30 cellular contexts compared by ENCODE assay signal in the genomic region with DNA sequence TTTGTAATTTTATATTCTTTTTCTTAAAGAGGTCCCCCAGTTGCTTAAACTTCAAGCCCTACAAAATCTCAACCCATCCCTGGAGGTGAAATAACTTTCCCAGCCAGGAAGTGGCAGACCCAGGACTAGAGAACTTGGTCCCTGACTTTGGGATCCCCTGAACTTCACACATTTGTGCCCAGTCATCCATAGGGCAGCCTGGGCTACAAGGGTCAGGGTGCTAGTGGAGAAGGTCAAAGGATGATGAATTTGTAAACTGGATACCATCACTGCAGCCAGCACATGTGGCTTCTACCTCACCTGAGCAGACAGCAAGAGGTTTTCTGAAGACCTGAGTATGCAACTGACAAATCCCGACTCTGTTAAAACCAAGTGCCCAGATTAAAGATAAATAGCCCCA.
"Had no signal": no experiment of that assay in that cellular context is flagged by ENCODE, and none has a peak within 500 bp of the region (broad histone marks: within the 10 kb centered on the region; RNA-seq: fewer than 3 reads in every experiment).

No MANE protein-coding gene starts in this region.

- H3K9me3 ChIP-seq: adrenal gland, body of pancreas, breast epithelium, MG63 had no signal

- H3K27me3 ChIP-seq: adrenal gland, body of pancreas, breast epithelium, MG63 had no signal

- H3K36me3 ChIP-seq: adrenal gland, breast epithelium, MG63 had no signal

- H3K4me1 ChIP-seq: breast epithelium had no signal

- H3K27ac ChIP-seq: adrenal gland, body of pancreas, breast epithelium, RWPE1, VCaP had no signal

- H3K4me3 ChIP-seq: adrenal gland, body of pancreas, breast epithelium, MG63 had no signal

- DNase-seq: activated B cell treated with CpG ODN at 0.5 μM for 24 hours; activated CD4-positive, alpha-beta T cell treated with anti-CD3 and anti-CD28 coated beads for 4 hours; activated CD4-positive, CD25-positive, alpha-beta regulatory T cell treated with anti-CD3 and anti-CD28 coated beads, Interleukin-2, amount 50 U/mL, for 72 hours; activated CD8-positive, alpha-beta memory T cell treated with anti-CD3 and anti-CD28 coated beads, Interleukin-2, amount 10 ng/mL, durations not matched to agents 7 days and 5 days; activated gamma-delta T cell treated with Interleukin-2 at 50 U/mL for 16 hours; activated naive CD4-positive, alpha-beta T cell treated with anti-CD3 and anti-CD28 coated beads for 36 hours; activated T-cell treated with anti-CD3 and anti-CD28 coated beads, Interleukin-2, amount 50 U/mL, for 1 hour; activated T-cell treated with anti-CD3 and anti-CD28 coated beads, Interleukin-2, amount 50 U/mL, for 72 hours; adrenal gland; body of pancreas; cerebellar nuclear complex; Kasumi-1; KBM-7; MG63; NCI-H1048; NCI-H1105 treated with DMSO at 0.1 percent for 48 hours; NCI-H1436 treated with DMSO at 0.1 percent for 48 hours; NCI-H1694 treated with DMSO at 0.1 percent for 48 hours; NCI-H2029; NCI-H345; NCI-H524 treated with DMSO at 0.1 percent for 48 hours; PC-3; SIG-M5; SW 1271; T-helper 1 cell; T-helper 2 cell; T-helper 9 cell had no signal
